8 cellular contexts compared by ENCODE assay signal in genomic region chr3:194133661-194134230, GRCh38. TPM values are rescaled to one million over a fixed set of nuclear protein-coding genes. Genes with fewer than 3 reads are reported as not detected.
DNase-seq lines count a peak whose midpoint lies in the region; ATAC-seq, FAIRE-seq and TF ChIP-seq lines count a peak whose summit lies in the region.

No MANE protein-coding gene starts in this region.

- intact Hi-C loops in dendritic cell treated with granulocyte-macrophage colony-stimulating factor and Interleukin-4, amounts not matched to agents 40 ng/mL and 50 ng/mL, for 4 days (cut with micrococcal nuclease) = loop anchor here (5.0 kb wide), 1 partner anchor 46 kb away; no protein-coding TSS in a partner anchor
- intact Hi-C loops in stomach (cut with DNase I; ENCODE audit: low total_unique reads) = loop anchor here (5.0 kb wide), 1 partner anchor 136 kb away; no protein-coding TSS in a partner anchor

- no peak for TF ChIP-seq EP300 in stomach (IDR thresholded peaks at IDR 0.05)

- DNase-seq in AG09309 (ENCODE audit: low read depth) (no peak), H54 (ENCODE audit: insufficient read length, low spot score) (peak; percentile 61), SK-MEL-5 (ENCODE audit: low read depth, low spot score) (peak; percentile 46), lung microvascular endothelial cell (ENCODE audit: low read depth in 2 of 2) (peak; percentile 82 to 89), stomach (peak; percentile 61)

- no peaks in the 10 kb centered on the region for H3K36me3 ChIP-seq in stomach

- WGBS in stomach, 5 donors = 3 to 6% (median 3%) methylated on average over 17 to 41 of the region's 41 CpGs

- no peaks in the 10 kb centered on the region for H3K36me3 Mint-ChIP-seq in dendritic cell treated with granulocyte-macrophage colony-stimulating factor and Interleukin-4, amounts not matched to agents 40 ng/mL and 50 ng/mL, for 4 days (ENCODE audit: low read depth)

- 0 out of 2 replicates have a peak, but pooled peaks have one; percentile 19 for TF ChIP-seq POLR2A in H54 (IDR thresholded peaks at IDR 0.05; ENCODE audit: low read depth, low read length)
- no peak for TF ChIP-seq POLR2A in stomach (IDR thresholded peaks at IDR 0.05)

- H3K27ac ChIP-seq in stomach = peak overlapping the region; percentile 82 to 99 (median 98)

- peak overlapping the region; percentile 68 for H3K4me3 Mint-ChIP-seq in dendritic cell treated with granulocyte-macrophage colony-stimulating factor and Interleukin-4, amounts not matched to agents 40 ng/mL and 50 ng/mL, for 4 days

- H3K4me1 ChIP-seq in stomach = peaks cover 42 to 83% (median 74%) of the 10 kb centered on the region in 4 donors

- H3K9me3 Mint-ChIP-seq in dendritic cell treated with granulocyte-macrophage colony-stimulating factor and Interleukin-4, amounts not matched to agents 40 ng/mL and 50 ng/mL, for 4 days = no peaks in the 10 kb centered on the region

- peak overlapping the region; percentile 25 for H3K4me3 ChIP-seq in AG09309 (ENCODE audit: control insufficient read depth, low read depth, low read length)
- H3K4me3 ChIP-seq in stomach = peak overlapping the region; percentile 62 to 69 (median 66)

- H3K27ac Mint-ChIP-seq in dendritic cell treated with granulocyte-macrophage colony-stimulating factor and Interleukin-4, amounts not matched to agents 40 ng/mL and 50 ng/mL, for 4 days = peak overlapping the region; percentile 69

- in situ Hi-C loops in SK-MEL-5 (cut with HindIII; ENCODE audit: low pct_unique_long_range_greater_than_20kb, low sequenced_read_pairs) = no loop called here

- ATAC-seq in GM21515 (IDR thresholded peaks at IDR 0.05; ENCODE audit: unreplicated experiment) = no peak
- no peak for ATAC-seq in GM21367 (IDR thresholded peaks at IDR 0.05; ENCODE audit: unreplicated experiment)

- no peaks in the 10 kb centered on the region for H3K9me3 ChIP-seq in stomach

- peaks cover 77% of the 10 kb centered on the region for H3K27me3 Mint-ChIP-seq in dendritic cell treated with granulocyte-macrophage colony-stimulating factor and Interleukin-4, amounts not matched to agents 40 ng/mL and 50 ng/mL, for 4 days

- H3K4me1 Mint-ChIP-seq in dendritic cell treated with granulocyte-macrophage colony-stimulating factor and Interleukin-4, amounts not matched to agents 40 ng/mL and 50 ng/mL, for 4 days (ENCODE audit: low read depth) = peaks cover 43% of the 10 kb centered on the region

- TF ChIP-seq CTCF in AG09309 (IDR thresholded peaks at IDR 0.05; ENCODE audit: control insufficient read depth, insufficient read depth, low read depth, low read length, missing control alignments) = no peak
- no peak for TF ChIP-seq CTCF in stomach (IDR thresholded peaks at IDR 0.05)

- peaks cover 0 to 18% (median 0%) of the 10 kb centered on the region in 3 donors for H3K27me3 ChIP-seq in stomach

- no peak for FAIRE-seq in H54 (lab: Jason Lieb, UNC)

RNA-seq across cellular contexts. Expression of gene HES1, which starts 2.2 kb away (rescaled TPM):
- total RNA-seq in SK-MEL-5 (2014; rRNA removed; shearing (Covaris generic)) = 42.3 and 49.0 TPM in 2 replicates
- polyA plus RNA-seq in SK-MEL-5 (2015; cell fraction: cytosol; rRNA removed) = 26.1 and 26.9 TPM in 2 replicates
- 40.7 and 50.5 TPM in 2 replicates for polyA plus RNA-seq in SK-MEL-5 (2015; cell fraction: nucleus; rRNA removed)
- total RNA-seq in lung microvascular endothelial cell = 49.7 and 74.2 TPM in 2 replicates
- 100 to 1,000 TPM in 1 of 5 donors, 10 to 100 TPM in 3, 1 to 10 TPM in 1; 4.7 to 101 (median 43.1) TPM for total RNA-seq in stomach
- 10 to 100 TPM; 20.5 to 54.5 (median 41.3) TPM for polyA plus RNA-seq in stomach
